In the genomic region with DNA sequence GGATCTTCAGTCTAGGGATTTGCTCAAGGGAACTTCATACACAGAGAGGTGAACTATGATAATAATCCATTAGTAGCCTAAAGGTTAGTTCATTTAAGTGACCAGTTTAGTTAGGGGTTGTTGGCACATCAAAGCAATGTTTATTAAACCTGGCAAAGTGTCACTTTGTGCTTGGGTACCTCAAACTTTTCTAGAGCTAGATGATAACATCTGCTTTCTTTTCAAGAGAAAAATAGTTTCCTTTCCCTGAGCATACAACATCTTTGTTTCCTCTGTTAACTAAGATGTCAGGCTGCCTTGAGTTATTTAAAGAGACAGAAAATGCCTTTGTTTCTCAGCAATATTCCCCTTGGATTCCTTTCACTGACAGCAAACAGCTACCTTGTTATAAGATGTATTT, we compare ENCODE assay signal across 20 cellular contexts. TPM values are rescaled to one million over a fixed set of nuclear protein-coding genes. Genes with fewer than 3 reads are reported as not detected.
A peak's percentile ranks its signal among the peaks of the same experiment; 100 is the strongest.
DNase-seq lines count a peak whose midpoint lies in the region; ATAC-seq and TF ChIP-seq lines count a peak whose summit lies in the region.
"Had no signal": no experiment of that assay in that cellular context is flagged by ENCODE, and none has a peak within 500 bp of the region (broad histone marks: within the 10 kb centered on the region; RNA-seq: fewer than 3 reads in every experiment).

No MANE protein-coding gene starts in this region.

- peak overlapping the region; percentile 43 for H3K4me3 Mint-ChIP-seq in activated CD4-positive, alpha-beta T cell treated with anti-CD3 and anti-CD28 coated beads, Interleukin-2, amount 10 ng/mL, durations not matched to agents 7 days and 5 days
- no peak overlapping the region for H3K4me3 Mint-ChIP-seq in activated CD4-positive, alpha-beta T cell treated with anti-CD3 and anti-CD28 coated beads for 36 hours
- no peak overlapping the region for H3K4me3 Mint-ChIP-seq in CD8-positive, alpha-beta T cell
- no peak overlapping the region for H3K4me3 Mint-ChIP-seq in activated T-helper 2 cell treated with anti-CD3 and anti-CD28 coated beads, Interferon-gamma antibody, Interleukin-2, Interleukin-4, amounts not matched to agents 10 μg/mL and 5 μg/mL and 100 μg/mL, durations not matched to agents 14 hours and 24 hours and 36 hours (ENCODE audit: low read depth)
- no peak overlapping the region for H3K4me3 Mint-ChIP-seq in nephron progenitor cell
- H3K4me3 Mint-ChIP-seq: H9, WTC11 had no signal

- CTCF ChIA-PET in activated CD4-positive, alpha-beta T cell treated with anti-CD3 and anti-CD28 coated beads, Interleukin-2, amount 10 ng/mL, durations not matched to agents 7 days and 5 days (lab: Charles Lee): interaction anchor here (1.6 kb wide), 1 partner anchor 25 kb away, joined by 4 read pairs; no protein-coding TSS in a partner anchor
- CTCF ChIA-PET in activated CD4-positive, alpha-beta T cell treated with anti-CD3 and anti-CD28 coated beads for 36 hours (lab: Charles Lee): interaction anchor here (0.6 to 1.6 kb wide), 2 partner anchors 31 to 72 kb away, joined by 3 read pairs; no protein-coding TSS in a partner anchor
- CTCF ChIA-PET in CD8-positive, alpha-beta T cell (lab: Charles Lee): interaction anchor here (0.9 kb wide), 1 partner anchor 251 kb away, joined by 3 read pairs; no protein-coding TSS in a partner anchor

- H3K27me3 Mint-ChIP-seq in activated CD4-positive, alpha-beta T cell treated with anti-CD3 and anti-CD28 coated beads, Interleukin-2, amount 10 ng/mL, durations not matched to agents 7 days and 5 days: peaks cover 13% of the 10 kb centered on the region
- H3K27me3 Mint-ChIP-seq in activated CD4-positive, alpha-beta T cell treated with anti-CD3 and anti-CD28 coated beads for 36 hours: no peaks in the 10 kb centered on the region
- H3K27me3 Mint-ChIP-seq in CD8-positive, alpha-beta T cell (ENCODE audit: low read depth): no peaks in the 10 kb centered on the region
- peaks cover 6% of the 10 kb centered on the region for H3K27me3 Mint-ChIP-seq in activated T-helper 2 cell treated with anti-CD3 and anti-CD28 coated beads, Interferon-gamma antibody, Interleukin-2, Interleukin-4, amounts not matched to agents 10 μg/mL and 5 μg/mL and 100 μg/mL, durations not matched to agents 14 hours and 24 hours and 36 hours (ENCODE audit: low read depth)
- H3K27me3 Mint-ChIP-seq in nephron progenitor cell (ENCODE audit: low read depth, poor library complexity): peaks cover 9% of the 10 kb centered on the region

- intact Hi-C loops in activated CD4-positive, alpha-beta T cell treated with anti-CD3 and anti-CD28 coated beads for 36 hours (cut with DNase I, micrococcal nuclease): no loop called here
- intact Hi-C loops in CD8-positive, alpha-beta T cell (cut with DNase I, micrococcal nuclease): no loop called here
- intact Hi-C loops in activated T-helper 2 cell treated with anti-CD3 and anti-CD28 coated beads, Interferon-gamma antibody, Interleukin-2, Interleukin-4, amounts not matched to agents 10 μg/mL and 5 μg/mL and 100 μg/mL, durations not matched to agents 14 hours and 24 hours and 36 hours (cut with micrococcal nuclease): loop anchor here (2.0 to 5.0 kb wide), 3 partner anchors 14 to 204 kb away; no protein-coding TSS in a partner anchor

- no peak overlapping the region for H3K4me3 ChIP-seq in CD8-positive, alpha-beta T cell (ENCODE audit: low read depth, low read length)
- H3K4me3 ChIP-seq: BLaER1, skin epidermis, uterus had no signal

- H3K27me3 ChIP-seq in CD8-positive, alpha-beta T cell (ENCODE audit: insufficient read depth, low read length): no peaks in the 10 kb centered on the region
- H3K27me3 ChIP-seq: uterus had no signal

- H3K36me3 ChIP-seq in CD8-positive, alpha-beta T cell (ENCODE audit: insufficient read depth, low read length): no peaks in the 10 kb centered on the region
- H3K36me3 ChIP-seq: BLaER1, uterus had no signal

- ATAC-seq in activated CD4-positive, alpha-beta T cell treated with anti-CD3 and anti-CD28 coated beads for 36 hours: no peak
- ATAC-seq in CD8-positive, alpha-beta T cell: no peak
- ATAC-seq in HG03571 (IDR thresholded peaks at IDR 0.05; ENCODE audit: unreplicated experiment) (no peak), HG03469 (IDR thresholded peaks at IDR 0.05; ENCODE audit: unreplicated experiment) (no peak), GM21390 (IDR thresholded peaks at IDR 0.05; ENCODE audit: unreplicated experiment) (no peak)

- TF ChIP-seq CTCF in CD8-positive, alpha-beta T cell (IDR thresholded peaks at IDR 0.05): no peak
- no peak for TF ChIP-seq CTCF in nephron progenitor cell (IDR thresholded peaks at IDR 0.05)

- H3K27ac ChIP-seq in CD8-positive, alpha-beta T cell (ENCODE audit: low read depth, low read length): no peak overlapping the region
- H3K27ac ChIP-seq: BLaER1, skin epidermis, uterus had no signal

- H3K27ac Mint-ChIP-seq in activated CD4-positive, alpha-beta T cell treated with anti-CD3 and anti-CD28 coated beads, Interleukin-2, amount 10 ng/mL, durations not matched to agents 7 days and 5 days: peak overlapping the region; percentile 77
- no peak overlapping the region for H3K27ac Mint-ChIP-seq in activated CD4-positive, alpha-beta T cell treated with anti-CD3 and anti-CD28 coated beads for 36 hours
- peak overlapping the region; percentile 58 for H3K27ac Mint-ChIP-seq in CD8-positive, alpha-beta T cell
- H3K27ac Mint-ChIP-seq in activated T-helper 2 cell treated with anti-CD3 and anti-CD28 coated beads, Interferon-gamma antibody, Interleukin-2, Interleukin-4, amounts not matched to agents 10 μg/mL and 5 μg/mL and 100 μg/mL, durations not matched to agents 14 hours and 24 hours and 36 hours: peak overlapping the region; percentile 54
- H3K27ac Mint-ChIP-seq in nephron progenitor cell: peak overlapping the region; percentile 56
- H3K27ac Mint-ChIP-seq: WTC11 had no signal

- no peak for DNase-seq in activated CD4-positive, alpha-beta T cell treated with anti-CD3 and anti-CD28 coated beads, Interleukin-2, amount 10 ng/mL, durations not matched to agents 7 days and 5 days
- no peak for DNase-seq in activated CD4-positive, alpha-beta T cell treated with anti-CD3 and anti-CD28 coated beads for 36 hours
- DNase-seq in CD8-positive, alpha-beta T cell: no peak
- DNase-seq in activated T-helper 2 cell treated with anti-CD3 and anti-CD28 coated beads, Interferon-gamma antibody, Interleukin-2, Interleukin-4, amounts not matched to agents 10 μg/mL and 5 μg/mL and 100 μg/mL, durations not matched to agents 14 hours and 24 hours and 36 hours (ENCODE audit: low spot score): no peak
- no peak for DNase-seq in nephron progenitor cell
- DNase-seq: activated effector memory CD4-positive, alpha-beta T cell treated with anti-CD3 and anti-CD28 coated beads, Interleukin-2, amount 50 U/mL, for 16 hours; DMS153; GF-D8; head of caudate nucleus; NCI-H1436; NCI-H526 treated with DMSO at 0.1 percent for 48 hours; stimulated activated CD4-positive, alpha-beta T cell treated with anti-CD3 and anti-CD28 coated beads, Interleukin-4, amount 100 ng/mL, for 1 hour; uterus had no signal

- H3K36me3 Mint-ChIP-seq in activated CD4-positive, alpha-beta T cell treated with anti-CD3 and anti-CD28 coated beads, Interleukin-2, amount 10 ng/mL, durations not matched to agents 7 days and 5 days (ENCODE audit: low read depth): peaks cover 3% of the 10 kb centered on the region
- no peaks in the 10 kb centered on the region for H3K36me3 Mint-ChIP-seq in activated CD4-positive, alpha-beta T cell treated with anti-CD3 and anti-CD28 coated beads for 36 hours (ENCODE audit: low read depth)
- no peaks in the 10 kb centered on the region for H3K36me3 Mint-ChIP-seq in CD8-positive, alpha-beta T cell
- H3K36me3 Mint-ChIP-seq in activated T-helper 2 cell treated with anti-CD3 and anti-CD28 coated beads, Interferon-gamma antibody, Interleukin-2, Interleukin-4, amounts not matched to agents 10 μg/mL and 5 μg/mL and 100 μg/mL, durations not matched to agents 14 hours and 24 hours and 36 hours (ENCODE audit: low read depth): no peaks in the 10 kb centered on the region
- no peaks in the 10 kb centered on the region for H3K36me3 Mint-ChIP-seq in nephron progenitor cell (ENCODE audit: low read depth)
- H3K36me3 Mint-ChIP-seq: WTC11 had no signal

- POLR2A ChIA-PET in activated CD4-positive, alpha-beta T cell treated with anti-CD3 and anti-CD28 coated beads, Interleukin-2, amount 10 ng/mL, durations not matched to agents 7 days and 5 days (lab: Charles Lee): no interaction called here
- POLR2A ChIA-PET in activated CD4-positive, alpha-beta T cell treated with anti-CD3 and anti-CD28 coated beads for 36 hours (lab: Charles Lee): interaction anchor here (0.6 kb wide), 1 partner anchor 46 kb away, joined by 3 read pairs; no protein-coding TSS in a partner anchor
- POLR2A ChIA-PET in CD8-positive, alpha-beta T cell (lab: Charles Lee): interaction anchor here (1.0 kb wide), 1 partner anchor 83 kb away, joined by 3 read pairs; no protein-coding TSS in a partner anchor

- H3K9me3 Mint-ChIP-seq in activated CD4-positive, alpha-beta T cell treated with anti-CD3 and anti-CD28 coated beads, Interleukin-2, amount 10 ng/mL, durations not matched to agents 7 days and 5 days: no peaks in the 10 kb centered on the region
- H3K9me3 Mint-ChIP-seq in activated CD4-positive, alpha-beta T cell treated with anti-CD3 and anti-CD28 coated beads for 36 hours (ENCODE audit: low read depth): no peaks in the 10 kb centered on the region
- H3K9me3 Mint-ChIP-seq in CD8-positive, alpha-beta T cell: no peaks in the 10 kb centered on the region
- H3K9me3 Mint-ChIP-seq in activated T-helper 2 cell treated with anti-CD3 and anti-CD28 coated beads, Interferon-gamma antibody, Interleukin-2, Interleukin-4, amounts not matched to agents 10 μg/mL and 5 μg/mL and 100 μg/mL, durations not matched to agents 14 hours and 24 hours and 36 hours: no peaks in the 10 kb centered on the region
- H3K9me3 Mint-ChIP-seq in nephron progenitor cell: no peaks in the 10 kb centered on the region
- H3K9me3 Mint-ChIP-seq: H9, WTC11 had no signal

- no peaks in the 10 kb centered on the region for H3K9me3 ChIP-seq in CD8-positive, alpha-beta T cell (ENCODE audit: low read length)
- H3K9me3 ChIP-seq: BLaER1, uterus had no signal

- H3K4me1 Mint-ChIP-seq in activated CD4-positive, alpha-beta T cell treated with anti-CD3 and anti-CD28 coated beads, Interleukin-2, amount 10 ng/mL, durations not matched to agents 7 days and 5 days: peaks cover 63% of the 10 kb centered on the region
- H3K4me1 Mint-ChIP-seq in activated CD4-positive, alpha-beta T cell treated with anti-CD3 and anti-CD28 coated beads for 36 hours: peaks cover 47% of the 10 kb centered on the region
- peaks cover 37% of the 10 kb centered on the region for H3K4me1 Mint-ChIP-seq in CD8-positive, alpha-beta T cell (ENCODE audit: low read depth)
- peaks cover 14% of the 10 kb centered on the region for H3K4me1 Mint-ChIP-seq in activated T-helper 2 cell treated with anti-CD3 and anti-CD28 coated beads, Interferon-gamma antibody, Interleukin-2, Interleukin-4, amounts not matched to agents 10 μg/mL and 5 μg/mL and 100 μg/mL, durations not matched to agents 14 hours and 24 hours and 36 hours (ENCODE audit: low read depth)
- peaks cover 41% of the 10 kb centered on the region for H3K4me1 Mint-ChIP-seq in nephron progenitor cell

- peaks cover 9% of the 10 kb centered on the region for H3K4me1 ChIP-seq in CD8-positive, alpha-beta T cell (ENCODE audit: insufficient read depth, low read length)

RNA-seq across cellular contexts. Expression of a gene that starts 26.7 kb away (rescaled TPM):
- total RNA-seq in activated CD4-positive, alpha-beta T cell treated with anti-CD3 and anti-CD28 coated beads, Interleukin-2, amount 10 ng/mL, durations not matched to agents 7 days and 5 days: 10 to 100 TPM; 81.6 to 83.9 TPM
- total RNA-seq in activated CD4-positive, alpha-beta T cell treated with anti-CD3 and anti-CD28 coated beads for 36 hours: 10 to 100 TPM; 33.7 to 40.8 TPM
- total RNA-seq in CD8-positive, alpha-beta T cell: 10 to 100 TPM; 25.4 to 29.0 TPM
- 25.2 and 28.1 TPM in 2 replicates for total RNA-seq in activated T-helper 2 cell treated with anti-CD3 and anti-CD28 coated beads, Interferon-gamma antibody, Interleukin-2, Interleukin-4, amounts not matched to agents 10 μg/mL and 5 μg/mL and 100 μg/mL, durations not matched to agents 14 hours and 24 hours and 36 hours
